1 cellular context compared by ENCODE assay signal in the genomic region with DNA sequence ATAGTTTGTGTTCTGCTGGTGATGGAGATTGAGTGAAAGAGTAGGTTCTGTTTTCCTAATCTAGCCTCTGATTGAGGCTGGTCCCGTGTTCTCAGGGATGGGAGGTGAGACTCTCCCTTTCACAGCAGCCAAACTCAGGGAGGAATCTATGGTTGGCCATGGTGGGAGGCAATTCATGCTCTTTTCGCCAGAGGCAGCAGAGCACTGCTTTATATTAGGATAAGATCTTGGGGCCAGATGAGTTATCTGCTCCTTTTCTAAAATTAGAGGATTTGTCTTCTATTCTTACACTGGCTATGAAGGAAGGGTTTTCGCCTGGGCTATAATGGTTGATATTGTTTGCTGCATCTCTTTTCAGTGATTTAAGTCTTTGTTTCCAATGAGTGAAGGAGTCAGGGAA.
TF ChIP-seq lines count a peak whose summit lies in the region.

No MANE protein-coding gene starts in this region.

TF ChIP-seq in GM23338, 12 proteins besides CTCF, POLR2A, EP300 and RAD21 (continued from another document):
- no peak for TF ChIP-seq EZH2phosphoT487 (IDR thresholded peaks at IDR 0.05; ENCODE audit: unreplicated experiment)
- TF ChIP-seq, protein P1, sequence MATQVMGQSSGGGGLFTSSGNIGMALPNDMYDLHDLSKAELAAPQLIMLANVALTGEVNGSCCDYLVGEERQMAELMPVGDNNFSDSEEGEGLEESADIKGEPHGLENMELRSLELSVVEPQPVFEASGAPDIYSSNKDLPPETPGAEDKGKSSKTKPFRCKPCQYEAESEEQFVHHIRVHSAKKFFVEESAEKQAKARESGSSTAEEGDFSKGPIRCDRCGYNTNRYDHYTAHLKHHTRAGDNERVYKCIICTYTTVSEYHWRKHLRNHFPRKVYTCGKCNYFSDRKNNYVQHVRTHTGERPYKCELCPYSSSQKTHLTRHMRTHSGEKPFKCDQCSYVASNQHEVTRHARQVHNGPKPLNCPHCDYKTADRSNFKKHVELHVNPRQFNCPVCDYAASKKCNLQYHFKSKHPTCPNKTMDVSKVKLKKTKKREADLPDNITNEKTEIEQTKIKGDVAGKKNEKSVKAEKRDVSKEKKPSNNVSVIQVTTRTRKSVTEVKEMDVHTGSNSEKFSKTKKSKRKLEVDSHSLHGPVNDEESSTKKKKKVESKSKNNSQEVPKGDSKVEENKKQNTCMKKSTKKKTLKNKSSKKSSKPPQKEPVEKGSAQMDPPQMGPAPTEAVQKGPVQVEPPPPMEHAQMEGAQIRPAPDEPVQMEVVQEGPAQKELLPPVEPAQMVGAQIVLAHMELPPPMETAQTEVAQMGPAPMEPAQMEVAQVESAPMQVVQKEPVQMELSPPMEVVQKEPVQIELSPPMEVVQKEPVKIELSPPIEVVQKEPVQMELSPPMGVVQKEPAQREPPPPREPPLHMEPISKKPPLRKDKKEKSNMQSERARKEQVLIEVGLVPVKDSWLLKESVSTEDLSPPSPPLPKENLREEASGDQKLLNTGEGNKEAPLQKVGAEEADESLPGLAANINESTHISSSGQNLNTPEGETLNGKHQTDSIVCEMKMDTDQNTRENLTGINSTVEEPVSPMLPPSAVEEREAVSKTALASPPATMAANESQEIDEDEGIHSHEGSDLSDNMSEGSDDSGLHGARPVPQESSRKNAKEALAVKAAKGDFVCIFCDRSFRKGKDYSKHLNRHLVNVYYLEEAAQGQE (IDR thresholded peaks at IDR 0.05; ENCODE audit: unreplicated experiment), result no peak
- TF ChIP-seq ZNF331 (CRISPR knock-in tag; IDR thresholded peaks at IDR 0.05; ENCODE audit: low read depth), result no peak
- no peak for TF ChIP-seq POLR2AphosphoS5 (IDR thresholded peaks at IDR 0.05; ENCODE audit: low read depth)
- no peak for TF ChIP-seq STAT1 (IDR thresholded peaks at IDR 0.05; ENCODE audit: unreplicated experiment)
- TF ChIP-seq JUNB (IDR thresholded peaks at IDR 0.05; ENCODE audit: unreplicated experiment), result no peak
- TF ChIP-seq, protein P2, sequence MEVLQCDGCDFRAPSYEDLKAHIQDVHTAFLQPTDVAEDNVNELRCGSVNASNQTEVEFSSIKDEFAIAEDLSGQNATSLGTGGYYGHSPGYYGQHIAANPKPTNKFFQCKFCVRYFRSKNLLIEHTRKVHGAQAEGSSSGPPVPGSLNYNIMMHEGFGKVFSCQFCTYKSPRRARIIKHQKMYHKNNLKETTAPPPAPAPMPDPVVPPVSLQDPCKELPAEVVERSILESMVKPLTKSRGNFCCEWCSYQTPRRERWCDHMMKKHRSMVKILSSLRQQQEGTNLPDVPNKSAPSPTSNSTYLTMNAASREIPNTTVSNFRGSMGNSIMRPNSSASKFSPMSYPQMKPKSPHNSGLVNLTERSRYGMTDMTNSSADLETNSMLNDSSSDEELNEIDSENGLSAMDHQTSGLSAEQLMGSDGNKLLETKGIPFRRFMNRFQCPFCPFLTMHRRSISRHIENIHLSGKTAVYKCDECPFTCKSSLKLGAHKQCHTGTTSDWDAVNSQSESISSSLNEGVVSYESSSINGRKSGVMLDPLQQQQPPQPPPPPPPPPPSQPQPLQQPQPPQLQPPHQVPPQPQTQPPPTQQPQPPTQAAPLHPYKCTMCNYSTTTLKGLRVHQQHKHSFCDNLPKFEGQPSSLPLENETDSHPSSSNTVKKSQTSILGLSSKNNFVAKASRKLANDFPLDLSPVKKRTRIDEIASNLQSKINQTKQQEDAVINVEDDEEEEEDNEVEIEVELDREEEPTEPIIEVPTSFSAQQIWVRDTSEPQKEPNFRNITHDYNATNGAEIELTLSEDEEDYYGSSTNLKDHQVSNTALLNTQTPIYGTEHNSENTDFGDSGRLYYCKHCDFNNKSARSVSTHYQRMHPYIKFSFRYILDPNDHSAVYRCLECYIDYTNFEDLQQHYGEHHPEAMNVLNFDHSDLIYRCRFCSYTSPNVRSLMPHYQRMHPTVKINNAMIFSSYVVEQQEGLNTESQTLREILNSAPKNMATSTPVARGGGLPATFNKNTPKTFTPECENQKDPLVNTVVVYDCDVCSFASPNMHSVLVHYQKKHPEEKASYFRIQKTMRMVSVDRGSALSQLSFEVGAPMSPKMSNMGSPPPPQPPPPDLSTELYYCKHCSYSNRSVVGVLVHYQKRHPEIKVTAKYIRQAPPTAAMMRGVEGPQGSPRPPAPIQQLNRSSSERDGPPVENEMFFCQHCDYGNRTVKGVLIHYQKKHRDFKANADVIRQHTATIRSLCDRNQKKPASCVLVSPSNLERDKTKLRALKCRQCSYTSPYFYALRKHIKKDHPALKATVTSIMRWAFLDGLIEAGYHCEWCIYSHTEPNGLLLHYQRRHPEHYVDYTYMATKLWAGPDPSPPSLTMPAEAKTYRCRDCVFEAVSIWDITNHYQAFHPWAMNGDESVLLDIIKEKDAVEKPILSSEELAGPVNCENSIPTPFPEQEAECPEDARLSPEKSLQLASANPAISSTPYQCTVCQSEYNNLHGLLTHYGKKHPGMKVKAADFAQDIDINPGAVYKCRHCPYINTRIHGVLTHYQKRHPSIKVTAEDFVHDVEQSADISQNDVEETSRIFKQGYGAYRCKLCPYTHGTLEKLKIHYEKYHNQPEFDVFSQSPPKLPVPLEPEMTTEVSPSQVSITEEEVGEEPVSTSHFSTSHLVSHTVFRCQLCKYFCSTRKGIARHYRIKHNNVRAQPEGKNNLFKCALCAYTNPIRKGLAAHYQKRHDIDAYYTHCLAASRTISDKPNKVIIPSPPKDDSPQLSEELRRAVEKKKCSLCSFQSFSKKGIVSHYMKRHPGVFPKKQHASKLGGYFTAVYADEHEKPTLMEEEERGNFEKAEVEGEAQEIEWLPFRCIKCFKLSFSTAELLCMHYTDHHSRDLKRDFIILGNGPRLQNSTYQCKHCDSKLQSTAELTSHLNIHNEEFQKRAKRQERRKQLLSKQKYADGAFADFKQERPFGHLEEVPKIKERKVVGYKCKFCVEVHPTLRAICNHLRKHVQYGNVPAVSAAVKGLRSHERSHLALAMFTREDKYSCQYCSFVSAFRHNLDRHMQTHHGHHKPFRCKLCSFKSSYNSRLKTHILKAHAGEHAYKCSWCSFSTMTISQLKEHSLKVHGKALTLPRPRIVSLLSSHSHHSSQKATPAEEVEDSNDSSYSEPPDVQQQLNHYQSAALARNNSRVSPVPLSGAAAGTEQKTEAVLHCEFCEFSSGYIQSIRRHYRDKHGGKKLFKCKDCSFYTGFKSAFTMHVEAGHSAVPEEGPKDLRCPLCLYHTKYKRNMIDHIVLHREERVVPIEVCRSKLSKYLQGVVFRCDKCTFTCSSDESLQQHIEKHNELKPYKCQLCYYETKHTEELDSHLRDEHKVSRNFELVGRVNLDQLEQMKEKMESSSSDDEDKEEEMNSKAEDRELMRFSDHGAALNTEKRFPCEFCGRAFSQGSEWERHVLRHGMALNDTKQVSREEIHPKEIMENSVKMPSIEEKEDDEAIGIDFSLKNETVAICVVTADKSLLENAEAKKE (CRISPR knock-in tag; IDR thresholded peaks at IDR 0.05), result no peak
- no peak for TF ChIP-seq ZNF114 (CRISPR knock-in tag; IDR thresholded peaks at IDR 0.05)
- no peak for TF ChIP-seq EZH2 (IDR thresholded peaks at IDR 0.05; ENCODE audit: low read depth, unreplicated experiment)
- no peak for TF ChIP-seq CREB1 (CRISPR knock-in tag; IDR thresholded peaks at IDR 0.05; ENCODE audit: low read depth)
